7 cellular contexts compared by ENCODE assay signal in genomic region chr3:126357299-126358037, GRCh38.
DNase-seq lines count a peak whose midpoint lies in the region; ATAC-seq lines count a peak whose summit lies in the region.

TSS of gene KLF15 (minus strand) at chr3:126357408. CDS start at chr3:126352922, 4,486 bp downstream.

- peak; percentile 23 for DNase-seq in NCI-H2107 treated with DMSO at 0.1 percent for 48 hours (lab: John Stamatoyannopoulos, UW; ENCODE audit: unreplicated experiment)
- peak in 59 of 61 donors; percentile 41 to 95 (median 84) for DNase-seq in caudate nucleus (lab: John Stamatoyannopoulos, UW)
- DNase-seq in islet precursor cell = peak; percentile 91
- peak; percentile 62 to 72 for DNase-seq in stimulated activated CD4-positive, alpha-beta T cell treated with anti-CD3 and anti-CD28 coated beads, Interleukin-12 subunit alpha, Interleukin-12 subunit beta, amount 100 ng/mL, for 24 hours (ENCODE audit: low read depth in 2 of 2)

- ATAC-seq in GM18511 (IDR thresholded peaks at IDR 0.05; ENCODE audit: unreplicated experiment) (peak; percentile 92), HG02938 (IDR thresholded peaks at IDR 0.05; ENCODE audit: unreplicated experiment) (peak; percentile 74)
- ATAC-seq in activated CD4-positive, CD25-positive, alpha-beta regulatory T cell treated with anti-CD3 and anti-CD28 coated beads, Interleukin-2, amount 50 U/mL, for 24 hours = peak; percentile 90 to 92

- peak within 1 kb of the TSS; percentile 94 for H3K27ac ChIP-seq in caudate nucleus (ENCODE audit: low read depth, low read length)

Comparison
In these comparisons a context has a peak if more than half of its experiments do, and no peak if none do; other contexts are left out.
1. Peak in every context shown above with its lines: DNase-seq, ATAC-seq and H3K27ac ChIP-seq.
2. DNase-seq: peak in every context shown above with its lines; median percentile 91 in islet precursor cell; 84 in caudate nucleus; 67 in stimulated activated CD4-positive, alpha-beta T cell treated with anti-CD3 and anti-CD28 coated beads, Interleukin-12 subunit alpha, Interleukin-12 subunit beta, amount 100 ng/mL, for 24 hours; 23 in NCI-H2107 treated with DMSO at 0.1 percent for 48 hours.